Comparison of ENCODE assay signal across 7 cellular contexts in the genomic region with DNA sequence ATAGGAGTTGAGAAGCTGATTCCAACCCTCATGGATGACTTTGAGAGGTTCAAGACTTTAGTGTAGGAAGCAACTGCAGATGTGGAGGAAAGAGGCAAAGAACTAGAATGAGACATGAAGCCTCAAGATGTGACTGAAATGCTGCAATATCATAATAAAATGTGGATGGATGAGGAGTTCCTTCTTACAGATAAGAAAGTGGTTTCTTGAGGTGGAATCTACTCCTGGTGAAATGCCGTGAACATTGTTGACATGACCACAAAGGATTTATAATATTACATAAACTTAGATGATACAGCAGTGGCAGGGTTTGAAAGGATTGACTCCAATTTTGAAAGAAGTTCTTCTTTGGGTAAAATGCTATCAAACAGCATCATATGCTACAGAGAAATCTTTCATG.
"Had no signal": no experiment of that assay in that cellular context is flagged by ENCODE, and none has a peak within 500 bp of the region (broad histone marks: within the 10 kb centered on the region; RNA-seq: fewer than 3 reads in every experiment).

No MANE protein-coding gene starts in this region.

- H3K4me3 ChIP-seq: K562 had no signal

- ATAC-seq: HepG2, K562 had no signal

- FAIRE-seq: HepG2, HTR-8/SVneo, K562 had no signal

- H3K4me2 ChIP-seq: KMS-11 had no signal

- H3K9ac ChIP-seq: KMS-11 had no signal

- H3K27ac ChIP-seq: HL-60, KMS-11 had no signal

- DNase-seq: KBM-7, KG1 had no signal
